1 cellular context compared by ENCODE assay signal in genomic region chr4:151522790-151523332, GRCh38.
TF ChIP-seq lines count a peak whose summit lies in the region.

No MANE protein-coding gene starts in this region.

TF ChIP-seq in H1, 55 proteins besides CTCF, POLR2A, EP300 and RAD21 (continued from another document):
- no peak for TF ChIP-seq YY1 (IDR thresholded peaks at IDR 0.05; ENCODE audit: low read depth, low read length)
TF ChIP-seq in H1: peak in this region for 1.
